Comparison of ENCODE assay signal across 7 cellular contexts in genomic region chr7:128406147-128406985, GRCh38. TPM values are rescaled to one million over a fixed set of nuclear protein-coding genes. Genes with fewer than 3 reads are reported as not detected.
A peak's percentile ranks its signal among the peaks of the same experiment; 100 is the strongest.
DNase-seq lines count a peak whose midpoint lies in the region; ATAC-seq, FAIRE-seq and TF ChIP-seq lines count a peak whose summit lies in the region.

No MANE protein-coding gene starts in this region.

- H3K4me1 ChIP-seq in SJCRH30 (peaks cover 25% of the 10 kb centered on the region), small intestine (ENCODE audit: control insufficient read depth in 2 of 2, insufficient read depth in 1 of 2, low read depth in 1 of 2, low read length in 1 of 2) (peaks cover 0 to 3% of the 10 kb centered on the region in 2 donors)

- H3K27ac ChIP-seq in SJCRH30 (no peak overlapping the region), small intestine (ENCODE audit: low read depth in 1 of 2, low read length in 1 of 2) (no peak overlapping the region)

- H3K9me3 ChIP-seq in SJCRH30 (replicated peaks) (no peaks in the 10 kb centered on the region), small intestine (ENCODE audit: control insufficient read depth, low read depth) (no peaks in the 10 kb centered on the region)

- ATAC-seq in GM18873 (IDR thresholded peaks at IDR 0.05; ENCODE audit: low FRiP score, unreplicated experiment) = no peak
- ATAC-seq in GM18870 (IDR thresholded peaks at IDR 0.05; ENCODE audit: unreplicated experiment) = no peak

- TF ChIP-seq CTCF in fibroblast of pulmonary artery (IDR thresholded peaks at IDR 0.05; ENCODE audit: low read length, missing control alignments) = no peak

- DNase-seq in H7 = peak; percentile 57
- no peak for DNase-seq in SJCRH30
- DNase-seq in fibroblast of pulmonary artery (ENCODE audit: low read depth) = no peak
- DNase-seq in small intestine = peak; percentile 17
- DNase-seq in cerebellum (ENCODE audit: low spot score) = no peak

- H3K36me3 ChIP-seq in H7 (replicated peaks; ENCODE audit: control insufficient read depth, insufficient read depth, low read length) (no peaks in the 10 kb centered on the region), SJCRH30 (no peaks in the 10 kb centered on the region), small intestine (ENCODE audit: control insufficient read depth in 2 of 2, insufficient read depth in 2 of 2, low read length in 2 of 2) (no peaks in the 10 kb centered on the region)

- FAIRE-seq in small intestine (lab: Jason Lieb, UNC) = no peak

- peak overlapping the region; percentile 72 for H3K4me3 ChIP-seq in H7 (ENCODE audit: insufficient read depth, low read depth, low read length)
- peak overlapping the region; percentile 96 for H3K4me3 ChIP-seq in SJCRH30
- peak overlapping the region; percentile 24 for H3K4me3 ChIP-seq in fibroblast of pulmonary artery (replicated peaks; ENCODE audit: low read depth, low read length)
- peak overlapping the region in 1 of 2 donors; percentile 61 for H3K4me3 ChIP-seq in small intestine (ENCODE audit: low read depth in 1 of 2, low read length in 2 of 2)

- H3K27me3 ChIP-seq in H7 (ENCODE audit: control insufficient read depth, insufficient read depth, low read length) (peaks cover 64% of the 10 kb centered on the region), SJCRH30 (no peaks in the 10 kb centered on the region), small intestine (ENCODE audit: control insufficient read depth in 2 of 2, insufficient read depth in 2 of 2, low read length in 2 of 2) (no peaks in the 10 kb centered on the region)

- 26 to 30% (median 28%) methylated on average over 15 to 28 of the region's 29 CpGs for WGBS in small intestine, 3 donors

RNA-seq across cellular contexts. Expression of gene IMPDH1, which starts 3.4 kb away (rescaled TPM):
- total RNA-seq in H7 (2014; rRNA removed; shearing (Covaris generic)) = 27.2 and 45.7 TPM in 2 replicates
- 43.2 and 47.9 TPM in 2 replicates for total RNA-seq in SJCRH30 (2014; rRNA removed; shearing (Covaris generic))
- polyA plus RNA-seq in small intestine = 10 to 100 TPM in 2 of 3 donors, 1 to 10 TPM in 1; 4.5 to 19.0 (median 11.3) TPM
- total RNA-seq in cerebellum = 38.3 TPM

RNA-seq across cellular contexts. Expression of gene PRRT4, which starts 44.9 kb away (rescaled TPM):
- 0.14 and 0.67 TPM in 2 replicates for total RNA-seq in H7 (2014; rRNA removed; shearing (Covaris generic))
- 3.2 and 5.1 TPM in 2 replicates for total RNA-seq in SJCRH30 (2014; rRNA removed; shearing (Covaris generic))
- 1 to 10 TPM in 1 of 3 donors, not detected in 2; 1.3 TPM for polyA plus RNA-seq in small intestine
- total RNA-seq in cerebellum = 6.5 TPM

RNA-seq across cellular contexts. Expression of gene HILPDA, which starts 49.3 kb away (rescaled TPM):
- total RNA-seq in H7 (2014; rRNA removed; shearing (Covaris generic)) = 26.0 and 31.3 TPM in 2 replicates
- 33.1 and 34.6 TPM in 2 replicates for total RNA-seq in SJCRH30 (2014; rRNA removed; shearing (Covaris generic))
- 10 to 100 TPM in 1 of 3 donors, 1 to 10 TPM in 2; 1.8 to 14.3 (median 3.2) TPM for polyA plus RNA-seq in small intestine
- total RNA-seq in cerebellum = 33.6 TPM

Comparison
In these comparisons a context has a peak if more than half of its experiments do, and no peak if none do; other contexts are left out.
1. DNase-seq: peak in H7 (single experiment) and small intestine (single experiment); none in SJCRH30 (0 of 2), fibroblast of pulmonary artery (single experiment) and cerebellum (single experiment).